In genomic region chr1:227941509-227942020, GRCh38 we compare ENCODE assay signal across 15 cellular contexts. TPM values are rescaled to one million over a fixed set of nuclear protein-coding genes. Genes with fewer than 3 reads are reported as not detected.
DNase-seq lines count a peak whose midpoint lies in the region; ATAC-seq, FAIRE-seq and TF ChIP-seq lines count a peak whose summit lies in the region.
"Had no signal": no experiment of that assay in that cellular context is flagged by ENCODE, and none has a peak within 500 bp of the region (broad histone marks: within the 10 kb centered on the region; RNA-seq: fewer than 3 reads in every experiment).

No MANE protein-coding gene starts in this region.

- H3K27ac ChIP-seq in K562 (ENCODE audit: extremely low read depth, low read depth, low read length) (no peak overlapping the region), tibial artery (no peak overlapping the region)

- TF ChIP-seq CTCF in K562 (IDR thresholded peaks at IDR 0.05 in 2 of 3, conservative IDR thresholded peaks at IDR 0.05 in 1 of 3; ENCODE audit: insufficient read depth in 2 of 3, low read depth in 1 of 3, low read length in 3 of 3) (peak in 2 of 3 experiments; percentile 11 to 21; a peak in 2 of 6 replicates), mesothelial cell of epicardium (IDR thresholded peaks at IDR 0.05; ENCODE audit: unreplicated experiment) (no peak), tibial artery (IDR thresholded peaks at IDR 0.05) (no peak)

- no TSS peak for BruUV-seq in K562 (replicated peaks; lab: Mats Ljungman, UMichigan)

- H4K20me1 ChIP-seq in K562 (replicated peaks; ENCODE audit: control insufficient read depth, insufficient read depth, low read length): peaks cover 8% of the 10 kb centered on the region; the same call in 1 of the 2 replicates

- TF ChIP-seq RAD21 in K562 (CRISPR knock-in tag; conservative IDR thresholded peaks at IDR 0.05 in 1 of 2, IDR thresholded peaks at IDR 0.05 in 1 of 2): no peak

- H3K27me3 ChIP-seq in K562 (ENCODE audit: control insufficient read depth in 2 of 2, insufficient read depth in 2 of 2, low read length in 2 of 2): peaks cover 44 to 98% of the 10 kb centered on the region in 2 experiments; a peak in 4 of 5 replicates
- H3K27me3 ChIP-seq in tibial artery: peaks cover 0 to 54% of the 10 kb centered on the region in 2 donors

- in situ Hi-C loops in K562 (cut with MboI): no loop called here

- no peaks in the 10 kb centered on the region for H3K79me2 ChIP-seq in K562 (ENCODE audit: control insufficient read depth, insufficient read depth, low read length)

- no peak overlapping the region for H3K9ac ChIP-seq in K562 (ENCODE audit: insufficient read depth in 1 of 2, low read depth in 2 of 2, low read length in 2 of 2)

- ATAC-seq in K562 (peak; percentile 17; the same call in 2 of the 3 replicates), GM21825 (IDR thresholded peaks at IDR 0.05; ENCODE audit: unreplicated experiment) (no peak), GM18511 (IDR thresholded peaks at IDR 0.05; ENCODE audit: unreplicated experiment) (no peak)
- ATAC-seq in effector memory CD8-positive, alpha-beta T cell (replicated peaks): no peak
- ATAC-seq: activated CD8-positive, alpha-beta T cell treated with anti-CD3 and anti-CD28 coated beads for 36 hours; stimulated activated effector memory CD8-positive, alpha-beta T cell treated with anti-CD3 and anti-CD28 coated beads, Interleukin-12 subunit alpha, Interleukin-12 subunit beta, amount 100 ng/mL, for 72 hours had no signal

- no peak overlapping the region for H3K27ac Mint-ChIP-seq in activated naive CD4-positive, alpha-beta T cell treated with anti-CD3 and anti-CD28 coated beads, Interleukin-2, amount 10 ng/mL, durations not matched to agents 7 days and 5 days
- no peak overlapping the region for H3K27ac Mint-ChIP-seq in mesothelial cell of epicardium
- H3K27ac Mint-ChIP-seq in effector memory CD8-positive, alpha-beta T cell: no peak overlapping the region
- H3K27ac Mint-ChIP-seq: activated CD8-positive, alpha-beta T cell treated with anti-CD3 and anti-CD28 coated beads for 36 hours; activated naive CD8-positive, alpha-beta T cell; stimulated activated effector memory CD8-positive, alpha-beta T cell treated with anti-CD3 and anti-CD28 coated beads, Interleukin-12 subunit alpha, Interleukin-12 subunit beta, amount 100 ng/mL, for 72 hours had no signal

- H3K9me3 ChIP-seq in K562 (replicated peaks; ENCODE audit: control insufficient read depth, insufficient read depth, low read depth, low read length) (no peaks in the 10 kb centered on the region; the same call in 1 of the 2 replicates), tibial artery (peaks cover 0 to under 1% (median 0%) of the 10 kb centered on the region in 3 donors)

- intact Hi-C loops in K562 (cut with micrococcal nuclease): loop anchor here (10.0 kb wide), 1 partner anchor 487 kb away; no protein-coding TSS in a partner anchor
- intact Hi-C loops in tibial artery (cut with DNase I; ENCODE audit: low total_unique reads): loop anchor here (10.0 kb wide), 1 partner anchor 457 kb away; no protein-coding TSS in a partner anchor

- CTCF ChIA-PET in activated naive CD4-positive, alpha-beta T cell treated with anti-CD3 and anti-CD28 coated beads, Interleukin-2, amount 10 ng/mL, durations not matched to agents 7 days and 5 days (lab: Charles Lee): interaction anchor here (0.7 kb wide), 1 partner anchor 12 kb away, joined by 3 read pairs; no protein-coding TSS in a partner anchor
- CTCF ChIA-PET in K562 (lab: Yijun Ruan, JAX; ENCODE audit: low intra/inter-chr PET ratio): interaction anchor here (0.6 kb wide), 1 partner anchor 462 kb away, joined by 3 read pairs; no protein-coding TSS in a partner anchor

- POLR2A ChIA-PET in K562 (lab: Yijun Ruan, JAX): no interaction called here

- WGBS in K562 (ENCODE audit: insufficient coverage, low coverage, missing lambda C conversion rate): under 1% methylated on average over 15 of the region's 15 CpGs

- H3K4me3 ChIP-seq in K562 (no peak overlapping the region), tibial artery (no peak overlapping the region)

- H3K36me3 ChIP-seq in K562 (ENCODE audit: control insufficient read depth, insufficient read depth, low read length) (no peaks in the 10 kb centered on the region), tibial artery (no peaks in the 10 kb centered on the region)

- FAIRE-seq in K562 (lab: Jason Lieb, UNC): no peak
- FAIRE-seq: keratinocyte had no signal

- TF ChIP-seq EP300 in K562 (IDR thresholded peaks at IDR 0.05; ENCODE audit: low read length): no peak

- H3K4me1 Mint-ChIP-seq in activated naive CD4-positive, alpha-beta T cell treated with anti-CD3 and anti-CD28 coated beads, Interleukin-2, amount 10 ng/mL, durations not matched to agents 7 days and 5 days: peaks cover 8% of the 10 kb centered on the region
- H3K4me1 Mint-ChIP-seq in mesothelial cell of epicardium: peaks cover 25% of the 10 kb centered on the region
- peaks cover 3 to 4% of the 10 kb centered on the region in 2 donors for H3K4me1 Mint-ChIP-seq in effector memory CD8-positive, alpha-beta T cell (ENCODE audit: low read depth in 2 of 2)

- H3K9me3 Mint-ChIP-seq in activated naive CD4-positive, alpha-beta T cell treated with anti-CD3 and anti-CD28 coated beads, Interleukin-2, amount 10 ng/mL, durations not matched to agents 7 days and 5 days: no peaks in the 10 kb centered on the region
- H3K9me3 Mint-ChIP-seq in mesothelial cell of epicardium: peaks cover 4% of the 10 kb centered on the region
- no peaks in the 10 kb centered on the region for H3K9me3 Mint-ChIP-seq in effector memory CD8-positive, alpha-beta T cell
- H3K9me3 Mint-ChIP-seq: activated CD8-positive, alpha-beta T cell treated with anti-CD3 and anti-CD28 coated beads for 36 hours; stimulated activated effector memory CD8-positive, alpha-beta T cell treated with anti-CD3 and anti-CD28 coated beads, Interleukin-12 subunit alpha, Interleukin-12 subunit beta, amount 100 ng/mL, for 72 hours had no signal

- H3K4me1 ChIP-seq in K562 (replicated peaks in 1 of 2; ENCODE audit: control insufficient read depth in 2 of 2, insufficient read depth in 2 of 2, low read length in 2 of 2): peaks cover 0 to 47% of the 10 kb centered on the region in 2 experiments; a peak in 2 of 5 replicates
- H3K4me1 ChIP-seq in tibial artery: peaks cover 0 to 19% (median 9%) of the 10 kb centered on the region in 4 donors

- TF ChIP-seq POLR2A in K562 (conservative IDR thresholded peaks at IDR 0.05): no peak

- no peak overlapping the region for H3K4me2 ChIP-seq in K562 (ENCODE audit: insufficient read depth, low read length)

- peaks cover 39% of the 10 kb centered on the region for H3K27me3 Mint-ChIP-seq in activated naive CD4-positive, alpha-beta T cell treated with anti-CD3 and anti-CD28 coated beads, Interleukin-2, amount 10 ng/mL, durations not matched to agents 7 days and 5 days
- peaks cover 3% of the 10 kb centered on the region for H3K27me3 Mint-ChIP-seq in mesothelial cell of epicardium (ENCODE audit: low read depth)
- H3K27me3 Mint-ChIP-seq in effector memory CD8-positive, alpha-beta T cell: peaks cover 8 to 29% of the 10 kb centered on the region in 2 donors

- no peaks in the 10 kb centered on the region for H3K9me1 ChIP-seq in K562 (ENCODE audit: control insufficient read depth, insufficient read depth, low read length)

- DNase-seq in activated naive CD4-positive, alpha-beta T cell treated with anti-CD3 and anti-CD28 coated beads, Interleukin-2, amount 10 ng/mL, durations not matched to agents 7 days and 5 days: peak; percentile 15
- DNase-seq in activated naive CD4-positive, alpha-beta T cell (lab: John Stamatoyannopoulos, UW): no peak
- DNase-seq in K562 (ENCODE audit: extremely low read depth in 1 of 4, low spot score in 3 of 4) (peak in 1 of 4 experiments; percentile 16), mesothelial cell of epicardium (ENCODE audit: low spot score in 2 of 2, unreplicated experiment in 2 of 2) (peak; percentile 14 to 37), tibial artery (peak; percentile 17 to 57)
- no peak for DNase-seq in effector memory CD8-positive, alpha-beta T cell
- DNase-seq: activated CD8-positive, alpha-beta T cell treated with anti-CD3 and anti-CD28 coated beads for 36 hours; NCI-H1092 treated with DMSO at 0.1 percent for 48 hours; NCI-H2171 treated with DMSO at 0.1 percent for 48 hours had no signal

- no peaks in the 10 kb centered on the region for H3K36me3 Mint-ChIP-seq in activated naive CD4-positive, alpha-beta T cell treated with anti-CD3 and anti-CD28 coated beads, Interleukin-2, amount 10 ng/mL, durations not matched to agents 7 days and 5 days
- H3K36me3 Mint-ChIP-seq in mesothelial cell of epicardium: peaks cover 5% of the 10 kb centered on the region
- H3K36me3 Mint-ChIP-seq in effector memory CD8-positive, alpha-beta T cell (ENCODE audit: insufficient read depth): no peaks in the 10 kb centered on the region
- H3K36me3 Mint-ChIP-seq: activated naive CD8-positive, alpha-beta T cell; IgD-negative memory B cell had no signal

- no peak overlapping the region for H2AFZ ChIP-seq in K562 (ENCODE audit: low read depth, low read length)

- no peak overlapping the region for H3K4me3 Mint-ChIP-seq in activated naive CD4-positive, alpha-beta T cell treated with anti-CD3 and anti-CD28 coated beads, Interleukin-2, amount 10 ng/mL, durations not matched to agents 7 days and 5 days
- no peak overlapping the region for H3K4me3 Mint-ChIP-seq in mesothelial cell of epicardium
- no peak overlapping the region for H3K4me3 Mint-ChIP-seq in effector memory CD8-positive, alpha-beta T cell
- H3K4me3 Mint-ChIP-seq: activated CD8-positive, alpha-beta T cell treated with anti-CD3 and anti-CD28 coated beads for 36 hours; activated naive CD8-positive, alpha-beta T cell; IgD-negative memory B cell; stimulated activated effector memory CD8-positive, alpha-beta T cell treated with anti-CD3 and anti-CD28 coated beads, Interleukin-12 subunit alpha, Interleukin-12 subunit beta, amount 100 ng/mL, for 72 hours had no signal

RNA-seq across cellular contexts. Expression of gene WNT9A, which starts 6.2 kb away (rescaled TPM):
- 0.44 and 0.51 TPM in 2 replicates for total RNA-seq in K562 (2011; cell fraction: chromatin; rRNA removed; ENCODE audit: low replicate concordance)
- 0.26 and 0.67 TPM in 2 replicates for total RNA-seq in K562 (2011; cell fraction: nucleolus; rRNA removed)
- total RNA-seq in K562 (2011; cell fraction: nucleoplasm; rRNA removed): 0.37 and 0.61 TPM in 2 replicates
- total RNA-seq in K562 (2014; rRNA removed) (0.04 TPM in 1 of 2 replicates, not detected in the other), K562 (2014; rRNA removed; fragmentation: Illumina TruSeq; extraction: Trizol) (0.04 TPM in 1 of 2 replicates, not detected in the other), K562 (2015; rRNA removed; fragmentation: Illumina TruSeq; extraction: Trizol) (not detected in 2 replicates), K562 (2021) (0.04 and 0.16 TPM in 2 replicates), mesothelial cell of epicardium (3.9 to 4.5 TPM (median 4.3 TPM) in 3 replicates)
- polyA plus RNA-seq in K562 (2011; rRNA removed) (0.10 and 0.12 TPM in 2 replicates), K562 (2014; fragmentation: Illumina TruSeq; extraction: Trizol) (0.03 and 0.07 TPM in 2 replicates), K562 (2014; fragmentation: Nextera tagmentation; extraction: Ambion mirVana) (not detected), K562 (2014; rRNA removed) (0.07 and 0.17 TPM in 2 replicates)
- polyA plus RNA-seq in K562 (2011; cell fraction: cytosol; rRNA removed): 0.09 and 0.19 TPM in 2 replicates
- polyA plus RNA-seq in K562 (2011; cell fraction: nucleus; rRNA removed): 0.30 and 0.39 TPM in 2 replicates
- polyA plus RNA-seq in K562 (2012): 0.12 and 0.19 TPM in 2 replicates
- 0.25 and 0.36 TPM in 2 replicates for polyA minus RNA-seq in K562 (2011; rRNA and poly(A)+ RNA removed)
- 0.46 TPM in 1 of 2 replicates, not detected in the other for polyA minus RNA-seq in K562 (2011; cell fraction: cytosol; rRNA and poly(A)+ RNA removed)
- polyA minus RNA-seq in K562 (2011; cell fraction: nucleus; rRNA and poly(A)+ RNA removed): 0.11 and 0.13 TPM in 2 replicates
- total RNA-seq: activated CD8-positive, alpha-beta T cell treated with anti-CD3 and anti-CD28 coated beads for 36 hours had no signal
- polyA plus RNA-seq: IgD-negative memory B cell had no signal

Comparison
In these comparisons a context has a peak if more than half of its experiments do, and no peak if none do; other contexts are left out.
1. DNase-seq: peak in activated naive CD4-positive, alpha-beta T cell treated with anti-CD3 and anti-CD28 coated beads, Interleukin-2, amount 10 ng/mL, durations not matched to agents 7 days and 5 days (single experiment), mesothelial cell of epicardium (2 of 2) and tibial artery (2 of 2); none in activated naive CD4-positive, alpha-beta T cell (0 of 4) and effector memory CD8-positive, alpha-beta T cell (0 of 3).
2. CTCF ChIP-seq: peak in K562 (2 of 3); none in mesothelial cell of epicardium (single experiment) and tibial artery (0 of 2).